In genomic region chr19:35000338-35000646, GRCh38 we compare ENCODE assay signal across 1 cellular context.
TF ChIP-seq lines count a peak whose summit lies in the region.

No MANE protein-coding gene starts in this region.

TF ChIP-seq in GM12878, 131 proteins besides CTCF, POLR2A, EP300 and RAD21:
- TF ChIP-seq SREBF2 (IDR thresholded peaks at IDR 0.05; ENCODE audit: low read length) (no peak), NBN (IDR thresholded peaks at IDR 0.05) (no peak), BMI1 (IDR thresholded peaks at IDR 0.05; ENCODE audit: borderline replicate concordance) (no peak), CEBPB (IDR thresholded peaks at IDR 0.05; ENCODE audit: borderline replicate concordance in 1 of 2, low read depth in 2 of 2, low read length in 2 of 2) (no peak), CEBPZ (IDR thresholded peaks at IDR 0.05; ENCODE audit: low read depth, low read length) (no peak), STAT3 (IDR thresholded peaks at IDR 0.05; ENCODE audit: low read depth, low read length) (no peak), STAT1 (conservative IDR thresholded peaks at IDR 0.05) (no peak), RAD51 (IDR thresholded peaks at IDR 0.05) (no peak), TCF3 (IDR thresholded peaks at IDR 0.05; ENCODE audit: borderline replicate concordance, insufficient read depth, low read depth, low read length) (0 out of 2 replicates have a peak, but pooled peaks have one; percentile 7), ZBTB40 (IDR thresholded peaks at IDR 0.05; ENCODE audit: borderline replicate concordance) (no peak), NR2F1 (conservative IDR thresholded peaks at IDR 0.05) (peak; percentile 55), HDAC2 (IDR thresholded peaks at IDR 0.05) (no peak), BACH1 (IDR thresholded peaks at IDR 0.05; ENCODE audit: borderline replicate concordance) (peak; percentile 56; the same call in 1 of the 2 replicates)
TF ChIP-seq in GM12878: peak in this region for 3.
